ENCODE assay signal across 1 cellular context in the genomic region with DNA sequence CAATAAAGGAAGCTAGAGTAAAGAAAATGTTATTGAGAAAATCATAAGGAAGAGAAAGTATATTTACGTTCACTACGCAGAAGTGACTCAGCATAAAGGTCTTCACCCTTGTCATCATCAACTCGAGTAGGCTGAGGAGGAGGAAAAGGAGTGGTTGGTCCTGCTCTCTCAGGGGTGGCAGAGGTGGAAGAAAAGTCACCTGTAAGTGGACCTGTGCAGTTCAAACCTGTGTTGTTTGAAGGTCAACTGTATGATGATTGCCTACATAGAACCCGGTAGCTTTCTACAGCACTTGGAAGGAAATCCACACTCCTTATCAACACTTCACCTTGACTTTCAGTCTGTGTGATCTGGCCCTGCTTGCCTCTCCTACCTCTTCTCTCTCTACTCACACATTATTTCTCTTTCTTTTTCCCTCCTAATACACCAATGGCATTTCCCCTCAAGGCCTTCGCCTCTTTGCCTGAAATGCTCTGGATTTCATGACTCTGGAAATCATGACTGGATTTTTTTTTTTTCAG.
TF ChIP-seq lines count a peak whose summit lies in the region.

No MANE protein-coding gene starts in this region.

TF ChIP-seq in K562, 482 proteins besides CTCF, POLR2A, EP300 and RAD21 (continued from another document and continues in another):
- TF ChIP-seq, protein P1, sequence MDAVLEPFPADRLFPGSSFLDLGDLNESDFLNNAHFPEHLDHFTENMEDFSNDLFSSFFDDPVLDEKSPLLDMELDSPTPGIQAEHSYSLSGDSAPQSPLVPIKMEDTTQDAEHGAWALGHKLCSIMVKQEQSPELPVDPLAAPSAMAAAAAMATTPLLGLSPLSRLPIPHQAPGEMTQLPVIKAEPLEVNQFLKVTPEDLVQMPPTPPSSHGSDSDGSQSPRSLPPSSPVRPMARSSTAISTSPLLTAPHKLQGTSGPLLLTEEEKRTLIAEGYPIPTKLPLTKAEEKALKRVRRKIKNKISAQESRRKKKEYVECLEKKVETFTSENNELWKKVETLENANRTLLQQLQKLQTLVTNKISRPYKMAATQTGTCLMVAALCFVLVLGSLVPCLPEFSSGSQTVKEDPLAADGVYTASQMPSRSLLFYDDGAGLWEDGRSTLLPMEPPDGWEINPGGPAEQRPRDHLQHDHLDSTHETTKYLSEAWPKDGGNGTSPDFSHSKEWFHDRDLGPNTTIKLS (IDR thresholded peaks at IDR 0.05; ENCODE audit: borderline replicate concordance, low read depth) = 0 out of 2 replicates have a peak, but pooled peaks have one; percentile 21
- TF ChIP-seq ERF (CRISPR knock-in tag; IDR thresholded peaks at IDR 0.05) (no peak), BACH1 (tag; IDR thresholded peaks at IDR 0.05) (peak; percentile 97), TAF1 (IDR thresholded peaks at IDR 0.05; ENCODE audit: control insufficient read depth, extremely low read depth, insufficient read depth, low read length, severe bottlenecking) (peak; percentile 33), HIVEP1 (CRISPR knock-in tag; IDR thresholded peaks at IDR 0.05) (no peak), CREM (IDR thresholded peaks at IDR 0.05; ENCODE audit: low read depth) (peak; percentile 21; the same call in 1 of the 2 replicates), POLR2B (IDR thresholded peaks at IDR 0.05; ENCODE audit: low read depth, partially characterized antibody) (peak; percentile 53), TAF7 (tag; IDR thresholded peaks at IDR 0.05) (no peak), TCF3 (CRISPR knock-in tag; IDR thresholded peaks at IDR 0.05) (0 out of 2 replicates have a peak, but pooled peaks have one; percentile 18), HDAC3 (IDR thresholded peaks at IDR 0.05; ENCODE audit: borderline replicate concordance, partially characterized antibody) (peak; percentile 50), CXXC5 (CRISPR knock-in tag; IDR thresholded peaks at IDR 0.05) (peak; percentile 5; the same call in 1 of the 2 replicates), DNMT1 (IDR thresholded peaks at IDR 0.05) (0 out of 2 replicates have a peak, but pooled peaks have one; percentile 24), NR4A1 (CRISPR knock-in tag; IDR thresholded peaks at IDR 0.05) (no peak), NR4A1 (tag; IDR thresholded peaks at IDR 0.05) (0 out of 2 replicates have a peak, but pooled peaks have one; percentile 62), POLR2AphosphoS2 (IDR thresholded peaks at IDR 0.05; ENCODE audit: low read length) (no peak), ZNF766 (CRISPR knock-in tag; conservative IDR thresholded peaks at IDR 0.05) (no peak), NCOR1 (IDR thresholded peaks at IDR 0.05) (0 out of 2 replicates have a peak, but pooled peaks have one; percentile 9), TCF7 (IDR thresholded peaks at IDR 0.05; ENCODE audit: borderline replicate concordance) (no peak), FOXK2 (conservative IDR thresholded peaks at IDR 0.05 in 1 of 2, IDR thresholded peaks at IDR 0.05 in 1 of 2; ENCODE audit: low read depth in 2 of 2) (peak; percentile 20 to 35; a peak in 2 of 4 replicates), ESRRA (IDR thresholded peaks at IDR 0.05; ENCODE audit: borderline replicate concordance, low read depth) (peak; percentile 67), FOS (IDR thresholded peaks at IDR 0.05; ENCODE audit: extremely low read depth, insufficient read length) (no peak), MCM5 (IDR thresholded peaks at IDR 0.05; ENCODE audit: low read depth) (no peak), ZNF175 (CRISPR knock-in tag; IDR thresholded peaks at IDR 0.05; ENCODE audit: low read depth) (peak; percentile 6; the same call in 1 of the 2 replicates), MAZ (CRISPR knock-in tag; conservative IDR thresholded peaks at IDR 0.05 in 1 of 2, IDR thresholded peaks at IDR 0.05 in 1 of 2) (0 out of 4 replicates have a peak, but pooled peaks of 1 of the 2 experiments have one; percentile 25), FOXA3 (CRISPR knock-in tag; conservative IDR thresholded peaks at IDR 0.05 in 1 of 2, IDR thresholded peaks at IDR 0.05 in 1 of 2) (0 out of 4 replicates have a peak, but pooled peaks of 1 of the 2 experiments have one; percentile 51), ETV1 (tag; conservative IDR thresholded peaks at IDR 0.05; ENCODE audit: low read depth) (0 out of 2 replicates have a peak, but pooled peaks have one; percentile 35)
- TF ChIP-seq, protein P2, sequence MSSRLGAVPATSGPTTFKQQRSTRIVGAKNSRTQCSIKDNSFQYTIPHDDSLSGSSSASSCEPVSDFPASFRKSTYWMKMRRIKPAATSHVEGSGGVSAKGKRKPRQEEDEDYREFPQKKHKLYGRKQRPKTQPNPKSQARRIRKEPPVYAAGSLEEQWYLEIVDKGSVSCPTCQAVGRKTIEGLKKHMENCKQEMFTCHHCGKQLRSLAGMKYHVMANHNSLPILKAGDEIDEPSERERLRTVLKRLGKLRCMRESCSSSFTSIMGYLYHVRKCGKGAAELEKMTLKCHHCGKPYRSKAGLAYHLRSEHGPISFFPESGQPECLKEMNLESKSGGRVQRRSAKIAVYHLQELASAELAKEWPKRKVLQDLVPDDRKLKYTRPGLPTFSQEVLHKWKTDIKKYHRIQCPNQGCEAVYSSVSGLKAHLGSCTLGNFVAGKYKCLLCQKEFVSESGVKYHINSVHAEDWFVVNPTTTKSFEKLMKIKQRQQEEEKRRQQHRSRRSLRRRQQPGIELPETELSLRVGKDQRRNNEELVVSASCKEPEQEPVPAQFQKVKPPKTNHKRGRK (tag; IDR thresholded peaks at IDR 0.05) = 0 out of 2 replicates have a peak, but pooled peaks have one; percentile 15
- TF ChIP-seq, protein P3, sequence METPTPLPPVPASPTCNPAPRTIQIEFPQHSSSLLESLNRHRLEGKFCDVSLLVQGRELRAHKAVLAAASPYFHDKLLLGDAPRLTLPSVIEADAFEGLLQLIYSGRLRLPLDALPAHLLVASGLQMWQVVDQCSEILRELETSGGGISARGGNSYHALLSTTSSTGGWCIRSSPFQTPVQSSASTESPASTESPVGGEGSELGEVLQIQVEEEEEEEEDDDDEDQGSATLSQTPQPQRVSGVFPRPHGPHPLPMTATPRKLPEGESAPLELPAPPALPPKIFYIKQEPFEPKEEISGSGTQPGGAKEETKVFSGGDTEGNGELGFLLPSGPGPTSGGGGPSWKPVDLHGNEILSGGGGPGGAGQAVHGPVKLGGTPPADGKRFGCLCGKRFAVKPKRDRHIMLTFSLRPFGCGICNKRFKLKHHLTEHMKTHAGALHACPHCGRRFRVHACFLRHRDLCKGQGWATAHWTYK (CRISPR knock-in tag; IDR thresholded peaks at IDR 0.05) = 0 out of 2 replicates have a peak, but pooled peaks have one; percentile 15
- TF ChIP-seq, protein P4, sequence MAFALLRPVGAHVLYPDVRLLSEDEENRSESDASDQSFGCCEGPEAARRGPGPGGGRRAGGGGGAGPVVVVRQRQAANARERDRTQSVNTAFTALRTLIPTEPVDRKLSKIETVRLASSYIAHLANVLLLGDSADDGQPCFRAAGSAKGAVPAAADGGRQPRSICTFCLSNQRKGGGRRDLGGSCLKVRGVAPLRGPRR (CRISPR knock-in tag; IDR thresholded peaks at IDR 0.05) = 0 out of 2 replicates have a peak, but pooled peaks have one; percentile 4
- TF ChIP-seq, protein P5, sequence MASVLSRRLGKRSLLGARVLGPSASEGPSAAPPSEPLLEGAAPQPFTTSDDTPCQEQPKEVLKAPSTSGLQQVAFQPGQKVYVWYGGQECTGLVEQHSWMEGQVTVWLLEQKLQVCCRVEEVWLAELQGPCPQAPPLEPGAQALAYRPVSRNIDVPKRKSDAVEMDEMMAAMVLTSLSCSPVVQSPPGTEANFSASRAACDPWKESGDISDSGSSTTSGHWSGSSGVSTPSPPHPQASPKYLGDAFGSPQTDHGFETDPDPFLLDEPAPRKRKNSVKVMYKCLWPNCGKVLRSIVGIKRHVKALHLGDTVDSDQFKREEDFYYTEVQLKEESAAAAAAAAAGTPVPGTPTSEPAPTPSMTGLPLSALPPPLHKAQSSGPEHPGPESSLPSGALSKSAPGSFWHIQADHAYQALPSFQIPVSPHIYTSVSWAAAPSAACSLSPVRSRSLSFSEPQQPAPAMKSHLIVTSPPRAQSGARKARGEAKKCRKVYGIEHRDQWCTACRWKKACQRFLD (CRISPR knock-in tag; IDR thresholded peaks at IDR 0.05) = peak; percentile 82
- TF ChIP-seq, protein P6, sequence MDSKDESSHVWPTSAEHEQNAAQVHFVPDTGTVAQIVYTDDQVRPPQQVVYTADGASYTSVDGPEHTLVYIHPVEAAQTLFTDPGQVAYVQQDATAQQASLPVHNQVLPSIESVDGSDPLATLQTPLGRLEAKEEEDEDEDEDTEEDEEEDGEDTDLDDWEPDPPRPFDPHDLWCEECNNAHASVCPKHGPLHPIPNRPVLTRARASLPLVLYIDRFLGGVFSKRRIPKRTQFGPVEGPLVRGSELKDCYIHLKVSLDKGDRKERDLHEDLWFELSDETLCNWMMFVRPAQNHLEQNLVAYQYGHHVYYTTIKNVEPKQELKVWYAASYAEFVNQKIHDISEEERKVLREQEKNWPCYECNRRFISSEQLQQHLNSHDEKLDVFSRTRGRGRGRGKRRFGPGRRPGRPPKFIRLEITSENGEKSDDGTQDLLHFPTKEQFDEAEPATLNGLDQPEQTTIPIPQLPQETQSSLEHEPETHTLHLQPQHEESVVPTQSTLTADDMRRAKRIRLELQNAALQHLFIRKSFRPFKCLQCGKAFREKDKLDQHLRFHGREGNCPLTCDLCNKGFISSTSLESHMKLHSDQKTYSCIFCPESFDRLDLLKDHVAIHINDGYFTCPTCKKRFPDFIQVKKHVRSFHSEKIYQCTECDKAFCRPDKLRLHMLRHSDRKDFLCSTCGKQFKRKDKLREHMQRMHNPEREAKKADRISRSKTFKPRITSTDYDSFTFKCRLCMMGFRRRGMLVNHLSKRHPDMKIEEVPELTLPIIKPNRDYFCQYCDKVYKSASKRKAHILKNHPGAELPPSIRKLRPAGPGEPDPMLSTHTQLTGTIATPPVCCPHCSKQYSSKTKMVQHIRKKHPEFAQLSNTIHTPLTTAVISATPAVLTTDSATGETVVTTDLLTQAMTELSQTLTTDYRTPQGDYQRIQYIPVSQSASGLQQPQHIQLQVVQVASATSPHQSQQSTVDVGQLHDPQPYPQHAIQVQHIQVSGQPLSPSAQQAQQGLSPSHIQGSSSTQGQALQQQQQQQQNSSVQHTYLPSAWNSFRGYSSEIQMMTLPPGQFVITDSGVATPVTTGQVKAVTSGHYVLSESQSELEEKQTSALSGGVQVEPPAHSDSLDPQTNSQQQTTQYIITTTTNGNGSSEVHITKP (IDR thresholded peaks at IDR 0.05; ENCODE audit: partially characterized antibody) = peak; percentile 43
- TF ChIP-seq, protein P7, sequence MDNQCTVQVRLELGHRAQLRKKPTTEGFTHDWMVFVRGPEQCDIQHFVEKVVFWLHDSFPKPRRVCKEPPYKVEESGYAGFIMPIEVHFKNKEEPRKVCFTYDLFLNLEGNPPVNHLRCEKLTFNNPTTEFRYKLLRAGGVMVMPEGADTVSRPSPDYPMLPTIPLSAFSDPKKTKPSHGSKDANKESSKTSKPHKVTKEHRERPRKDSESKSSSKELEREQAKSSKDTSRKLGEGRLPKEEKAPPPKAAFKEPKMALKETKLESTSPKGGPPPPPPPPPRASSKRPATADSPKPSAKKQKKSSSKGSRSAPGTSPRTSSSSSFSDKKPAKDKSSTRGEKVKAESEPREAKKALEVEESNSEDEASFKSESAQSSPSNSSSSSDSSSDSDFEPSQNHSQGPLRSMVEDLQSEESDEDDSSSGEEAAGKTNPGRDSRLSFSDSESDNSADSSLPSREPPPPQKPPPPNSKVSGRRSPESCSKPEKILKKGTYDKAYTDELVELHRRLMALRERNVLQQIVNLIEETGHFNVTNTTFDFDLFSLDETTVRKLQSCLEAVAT (IDR thresholded peaks at IDR 0.05) = peak in 1 of 2 experiments; percentile 65; a peak in 1 of 4 replicates
